ENCODE assay signal across 10 cellular contexts in genomic region chr2:25312958-25313710, GRCh38. TPM values are rescaled to one million over a fixed set of nuclear protein-coding genes. Genes with fewer than 3 reads are reported as not detected.
DNase-seq lines count a peak whose midpoint lies in the region; ATAC-seq lines count a peak whose summit lies in the region.
"Had no signal": no experiment of that assay in that cellular context is flagged by ENCODE, and none has a peak within 500 bp of the region (broad histone marks: within the 10 kb centered on the region; RNA-seq: fewer than 3 reads in every experiment).

No MANE protein-coding gene starts in this region.

- H3K9me3 Mint-ChIP-seq in activated T-helper 17 cell treated with anti-CD3 and anti-CD28 coated beads, Interleukin-2, amount 50 U/mL, for 72 hours, result no peaks in the 10 kb centered on the region
- H3K9me3 Mint-ChIP-seq in naive thymus-derived CD8-positive, alpha-beta T cell, result no peaks in the 10 kb centered on the region

- H3K4me1 Mint-ChIP-seq in activated T-helper 17 cell treated with anti-CD3 and anti-CD28 coated beads, Interleukin-2, amount 50 U/mL, for 72 hours, result peaks cover 35% of the 10 kb centered on the region
- peaks cover 42 to 92% (median 85%) of the 10 kb centered on the region in 4 donors for H3K4me1 Mint-ChIP-seq in naive thymus-derived CD8-positive, alpha-beta T cell

- peak; percentile 51 for DNase-seq in stimulated activated CD4-positive, alpha-beta T cell treated with anti-CD3 and anti-CD28 coated beads, Interleukin-12 subunit alpha, Interleukin-12 subunit beta, amount 100 ng/mL, for 4 hours
- no peak for DNase-seq in stimulated activated CD4-positive, alpha-beta T cell treated with anti-CD3 and anti-CD28 coated beads, Interleukin-2, amount 100 ng/mL, for 48 hours
- DNase-seq in naive thymus-derived CD8-positive, alpha-beta T cell, result peak in 3 of 10 donors; percentile 33 to 62 (median 33)
- no peak for DNase-seq in NCI-H748 (lab: John Stamatoyannopoulos, UW; ENCODE audit: unreplicated experiment)
- DNase-seq in 8988T, result no peak
- DNase-seq: NCI-H524 treated with DMSO at 0.1 percent for 48 hours, SJCRH30 had no signal

- H3K4me3 Mint-ChIP-seq in activated T-helper 17 cell treated with anti-CD3 and anti-CD28 coated beads, Interleukin-2, amount 50 U/mL, for 72 hours, result peak overlapping the region; percentile 85
- peak overlapping the region; percentile 60 to 85 (median 79) for H3K4me3 Mint-ChIP-seq in naive thymus-derived CD8-positive, alpha-beta T cell

- POLR2A ChIA-PET in naive thymus-derived CD8-positive, alpha-beta T cell (lab: Charles Lee), result interaction anchor here (0.5 to 6.5 kb wide), 17 partner anchors 9 to 145 kb away, joined by 3 to 69 read pairs (median 9); partner anchors contain the start of gene DNMT3A

- peak; percentile 5 for ATAC-seq in activated T-helper 17 cell treated with anti-CD3 and anti-CD28 coated beads, Interleukin-2, amount 50 U/mL, for 72 hours (replicated peaks)
- ATAC-seq in naive thymus-derived CD8-positive, alpha-beta T cell, result peak; percentile 37 to 48
- ATAC-seq in GM19452 (IDR thresholded peaks at IDR 0.05; ENCODE audit: unreplicated experiment), result no peak
- ATAC-seq in GM18858 (IDR thresholded peaks at IDR 0.05; ENCODE audit: unreplicated experiment), result no peak

- peak overlapping the region; percentile 89 for H3K27ac Mint-ChIP-seq in activated T-helper 17 cell treated with anti-CD3 and anti-CD28 coated beads, Interleukin-2, amount 50 U/mL, for 72 hours
- H3K27ac Mint-ChIP-seq in naive thymus-derived CD8-positive, alpha-beta T cell, result peak overlapping the region; percentile 85 to 96 (median 93)

- H3K27me3 Mint-ChIP-seq in activated T-helper 17 cell treated with anti-CD3 and anti-CD28 coated beads, Interleukin-2, amount 50 U/mL, for 72 hours, result no peaks in the 10 kb centered on the region
- H3K27me3 Mint-ChIP-seq in naive thymus-derived CD8-positive, alpha-beta T cell, result no peaks in the 10 kb centered on the region

- peaks cover 58% of the 10 kb centered on the region for H3K36me3 Mint-ChIP-seq in activated T-helper 17 cell treated with anti-CD3 and anti-CD28 coated beads, Interleukin-2, amount 50 U/mL, for 72 hours (ENCODE audit: low read depth)
- H3K36me3 Mint-ChIP-seq in naive thymus-derived CD8-positive, alpha-beta T cell, result peaks cover 0 to 31% (median 0%) of the 10 kb centered on the region in 3 donors

RNA-seq across cellular contexts. Expression of gene DNMT3A, which starts 28.6 kb away (rescaled TPM):
- total RNA-seq in activated T-helper 17 cell treated with anti-CD3 and anti-CD28 coated beads, Interleukin-2, amount 50 U/mL, for 72 hours, result 10 to 100 TPM; 55.2 to 64.6 TPM
- total RNA-seq in naive thymus-derived CD8-positive, alpha-beta T cell, result 100 to 1,000 TPM; 121 to 122 TPM
- polyA plus RNA-seq in naive thymus-derived CD8-positive, alpha-beta T cell, result 10 to 100 TPM; 17.9 to 31.2 (median 27.2) TPM

Comparison
In these comparisons a context has a peak if more than half of its experiments do, and no peak if none do; other contexts are left out.
1. ATAC-seq: peak in activated T-helper 17 cell treated with anti-CD3 and anti-CD28 coated beads, Interleukin-2, amount 50 U/mL, for 72 hours (single experiment) and naive thymus-derived CD8-positive, alpha-beta T cell (2 of 2); none in GM19452 (single experiment) and GM18858 (single experiment).